12 cellular contexts compared by ENCODE assay signal in genomic region chr7:45033261-45033930, GRCh38. TPM values are rescaled to one million over a fixed set of nuclear protein-coding genes. Genes with fewer than 3 reads are reported as not detected.
A peak's percentile ranks its signal among the peaks of the same experiment; 100 is the strongest.
DNase-seq lines count a peak whose midpoint lies in the region; FAIRE-seq and TF ChIP-seq lines count a peak whose summit lies in the region.
"Had no signal": no experiment of that assay in that cellular context is flagged by ENCODE, and none has a peak within 500 bp of the region (broad histone marks: within the 10 kb centered on the region; RNA-seq: fewer than 3 reads in every experiment).

No MANE protein-coding gene starts in this region.

- no peaks in the 10 kb centered on the region for H3K4me1 ChIP-seq in endothelial cell of umbilical vein (ENCODE audit: control insufficient read depth, extremely low read depth, insufficient read depth, low read length)

- no peaks in the 10 kb centered on the region for H3F3A ChIP-seq in SU-DHL-6 (ENCODE audit: insufficient read depth)

- no peak overlapping the region for H3K4me3 ChIP-seq in SU-DHL-6 (ENCODE audit: insufficient read depth, low read length, poor library complexity, severe bottlenecking)
- no peak overlapping the region for H3K4me3 ChIP-seq in endothelial cell of umbilical vein (replicated peaks in 1 of 3; ENCODE audit: insufficient read depth in 1 of 3, low read depth in 1 of 3, low read length in 3 of 3)
- no peak overlapping the region for H3K4me3 ChIP-seq in skin epidermis
- H3K4me3 ChIP-seq: stomach had no signal

- H3K9ac ChIP-seq in SU-DHL-6 (ENCODE audit: low read length) (no peak overlapping the region), endothelial cell of umbilical vein (replicated peaks; ENCODE audit: extremely low read depth, insufficient read depth, low read length) (no peak overlapping the region)

- H3K27me3 ChIP-seq in SU-DHL-6 (ENCODE audit: low read length) (no peaks in the 10 kb centered on the region), endothelial cell of umbilical vein (ENCODE audit: control insufficient read depth in 2 of 2, insufficient read depth in 2 of 2, low read length in 2 of 2) (no peaks in the 10 kb centered on the region)
- H3K27me3 ChIP-seq: stomach had no signal

- DNase-seq in DMS 273 (lab: John Stamatoyannopoulos, UW; ENCODE audit: unreplicated experiment) (peak; percentile 61), DMS 273 treated with DMSO at 0.1 percent for 48 hours (lab: John Stamatoyannopoulos, UW) (no peak), endothelial cell of umbilical vein (ENCODE audit: low read depth, low spot score) (no peak), GOT3 (lab: John Stamatoyannopoulos, UW) (no peak), GDM1 (lab: John Stamatoyannopoulos, UW) (no peak), SW 1271 (lab: John Stamatoyannopoulos, UW) (no peak)
- DNase-seq: Karpas-422, stomach had no signal

- POLR2A ChIA-PET in endothelial cell of umbilical vein (lab: Charles Lee): no interaction called here

- peak overlapping the region; percentile 1 for H3K27ac ChIP-seq in SU-DHL-6 (ENCODE audit: low read depth, low read length)
- H3K27ac ChIP-seq in endothelial cell of umbilical vein (ENCODE audit: insufficient read depth, low read depth, low read length): no peak overlapping the region
- H3K27ac ChIP-seq in skin epidermis: peak overlapping the region in 15 of 21 experiments; percentile 5 to 79 (median 28)
- H3K27ac ChIP-seq: stomach had no signal

- no peaks in the 10 kb centered on the region for H3K9me2 ChIP-seq in SU-DHL-6 (replicated peaks; ENCODE audit: insufficient read depth, low read length)

- H3K4me2 ChIP-seq in SU-DHL-6 (ENCODE audit: low read depth, low read length, poor library complexity, severe bottlenecking): no peak overlapping the region
- no peak overlapping the region for H3K4me2 ChIP-seq in endothelial cell of umbilical vein (ENCODE audit: insufficient read depth, low read length)

- no peak for TF ChIP-seq CTCF in SU-DHL-6 (IDR thresholded peaks at IDR 0.05; ENCODE audit: insufficient read depth, low read length, poor library complexity, severe bottlenecking)
- TF ChIP-seq CTCF in endothelial cell of umbilical vein (IDR thresholded peaks at IDR 0.05; ENCODE audit: extremely low read depth in 1 of 2, insufficient read depth in 1 of 2, low read depth in 1 of 2, low read length in 2 of 2): no peak

- peak; percentile 44 for FAIRE-seq in endothelial cell of umbilical vein (lab: Jason Lieb, UNC)
- FAIRE-seq: A204.1 had no signal

- no peak overlapping the region for H2AFZ ChIP-seq in SU-DHL-6 (ENCODE audit: low read depth, low read length, severe bottlenecking)
- H2AFZ ChIP-seq in endothelial cell of umbilical vein (ENCODE audit: low read depth, low read length): no peak overlapping the region

- H3K79me2 ChIP-seq in SU-DHL-6 (ENCODE audit: insufficient read depth, low read length) (peaks cover 100% of the 10 kb centered on the region), endothelial cell of umbilical vein (ENCODE audit: control insufficient read depth, insufficient read depth, low read length) (peaks cover 60% of the 10 kb centered on the region)

- dilution Hi-C loops in endothelial cell of umbilical vein (cut with MboI; ENCODE audit: extremely low pct_ligation_motif_present, low sequenced_read_pairs): no loop called here

- intact Hi-C loops in endothelial cell of umbilical vein (cut with micrococcal nuclease): no loop called here

- no peaks in the 10 kb centered on the region for H3K9me1 ChIP-seq in endothelial cell of umbilical vein (replicated peaks; ENCODE audit: control insufficient read depth, extremely low read depth, insufficient read depth, low read length)

- H4K20me1 ChIP-seq in SU-DHL-6 (ENCODE audit: low read depth, low read length) (peaks cover 35% of the 10 kb centered on the region), endothelial cell of umbilical vein (replicated peaks; ENCODE audit: control insufficient read depth, extremely low read depth, insufficient read depth, low read length) (peaks cover 4% of the 10 kb centered on the region)

- peaks cover 33% of the 10 kb centered on the region for H3K36me3 ChIP-seq in SU-DHL-6 (ENCODE audit: low read length)
- peaks cover 0 to 4% of the 10 kb centered on the region in 2 experiments for H3K36me3 ChIP-seq in endothelial cell of umbilical vein (ENCODE audit: control insufficient read depth in 2 of 2, extremely low read depth in 1 of 2, insufficient read depth in 2 of 2, low read length in 2 of 2)

- BruUV-seq in endothelial cell of umbilical vein (replicated peaks; lab: Mats Ljungman, UMichigan): no TSS peak

- CTCF ChIA-PET in endothelial cell of umbilical vein (lab: Charles Lee): interaction anchor here (0.6 to 1.5 kb wide), 3 partner anchors 11 to 60 kb away, joined by 3 to 8 read pairs (median 5); no protein-coding TSS in a partner anchor

- TF ChIP-seq POLR2A in endothelial cell of umbilical vein (IDR thresholded peaks at IDR 0.05; ENCODE audit: low read depth, low read length): no peak

- no peaks in the 10 kb centered on the region for H3K9me3 ChIP-seq in SU-DHL-6 (ENCODE audit: insufficient read depth, low read length)
- no peaks in the 10 kb centered on the region for H3K9me3 ChIP-seq in endothelial cell of umbilical vein (replicated peaks; ENCODE audit: control insufficient read depth, insufficient read depth, low read length)
- H3K9me3 ChIP-seq: stomach had no signal

TF ChIP-seq in endothelial cell of umbilical vein, 7 proteins besides CTCF, POLR2A, EP300 and RAD21:
- no peak for TF ChIP-seq FOS (IDR thresholded peaks at IDR 0.05; ENCODE audit: borderline replicate concordance, insufficient read depth, low read length)
- no peak for TF ChIP-seq GATA2 (IDR thresholded peaks at IDR 0.05; ENCODE audit: insufficient read depth, insufficient read length, low read depth, low read length)
- TF ChIP-seq MAX (IDR thresholded peaks at IDR 0.05; ENCODE audit: insufficient read depth, insufficient read length): no peak
- TF ChIP-seq EZH2 (IDR thresholded peaks at IDR 0.05; ENCODE audit: borderline replicate concordance, low read depth, low read length, severe bottlenecking): no peak
- TF ChIP-seq MYC (IDR thresholded peaks at IDR 0.05; ENCODE audit: low read depth, low read length): no peak
- no peak for TF ChIP-seq JUN (IDR thresholded peaks at IDR 0.05; ENCODE audit: borderline replicate concordance, insufficient read depth, insufficient read length, low read depth)
- TF ChIP-seq POLR2AphosphoS5 (IDR thresholded peaks at IDR 0.05; ENCODE audit: insufficient read depth, low read depth, low read length): no peak
TF ChIP-seq in endothelial cell of umbilical vein: peak in this region for 0.

RNA-seq across cellular contexts. Expression of gene CCM2, which starts 33.4 kb away (rescaled TPM):
- total RNA-seq in endothelial cell of umbilical vein: 57.4 and 66.1 TPM in 2 replicates
- polyA plus RNA-seq in endothelial cell of umbilical vein: 70.4 and 82.1 TPM in 2 replicates
- 60.9 and 68.3 TPM in 2 replicates for polyA plus RNA-seq in endothelial cell of umbilical vein (2011; cell fraction: cytosol; rRNA removed)
- 52.5 and 60.0 TPM in 2 replicates for polyA plus RNA-seq in endothelial cell of umbilical vein (2011; cell fraction: nucleus; rRNA removed)
- polyA plus RNA-seq in endothelial cell of umbilical vein (2012): 41.7 and 45.2 TPM in 2 replicates
- 40.4 and 49.1 TPM in 2 replicates for polyA minus RNA-seq in endothelial cell of umbilical vein
- polyA minus RNA-seq in endothelial cell of umbilical vein (2011; cell fraction: cytosol; rRNA and poly(A)+ RNA removed): 13.0 TPM
- polyA minus RNA-seq in endothelial cell of umbilical vein (2011; cell fraction: nucleus; rRNA and poly(A)+ RNA removed): 18.2 and 20.2 TPM in 2 replicates

RNA-seq across cellular contexts. Expression of gene MYO1G, which starts 54.6 kb away (rescaled TPM):
- total RNA-seq in endothelial cell of umbilical vein: 0.11 and 0.12 TPM in 2 replicates
- 0.06 TPM in 1 of 2 replicates, not detected in the other for polyA plus RNA-seq in endothelial cell of umbilical vein
- 0.03 TPM in 1 of 2 replicates, not detected in the other for polyA plus RNA-seq in endothelial cell of umbilical vein (2011; cell fraction: cytosol; rRNA removed)
- 0.11 and 0.15 TPM in 2 replicates for polyA plus RNA-seq in endothelial cell of umbilical vein (2011; cell fraction: nucleus; rRNA removed)
- 0.07 TPM in 1 of 2 replicates, not detected in the other for polyA plus RNA-seq in endothelial cell of umbilical vein (2012)
- polyA minus RNA-seq in endothelial cell of umbilical vein: 0.05 and 0.15 TPM in 2 replicates
- 47.1 TPM for polyA minus RNA-seq in endothelial cell of umbilical vein (2011; cell fraction: cytosol; rRNA and poly(A)+ RNA removed)
- polyA minus RNA-seq in endothelial cell of umbilical vein (2011; cell fraction: nucleus; rRNA and poly(A)+ RNA removed): 0.38 and 0.48 TPM in 2 replicates
- total RNA-seq: epithelial cell of proximal tubule had no signal

RNA-seq across cellular contexts. Expression of gene NACAD, which starts 55.4 kb away (rescaled TPM):
- total RNA-seq in endothelial cell of umbilical vein: 4.3 and 6.6 TPM in 2 replicates
- polyA plus RNA-seq in endothelial cell of umbilical vein: 1.4 and 1.5 TPM in 2 replicates
- 0.77 and 1.2 TPM in 2 replicates for polyA plus RNA-seq in endothelial cell of umbilical vein (2011; cell fraction: cytosol; rRNA removed)
- polyA plus RNA-seq in endothelial cell of umbilical vein (2011; cell fraction: nucleus; rRNA removed): 1.2 and 1.4 TPM in 2 replicates
- polyA plus RNA-seq in endothelial cell of umbilical vein (2012): 1.7 and 7.8 TPM in 2 replicates
- polyA minus RNA-seq in endothelial cell of umbilical vein: 0.64 and 1.2 TPM in 2 replicates
- 0.20 TPM for polyA minus RNA-seq in endothelial cell of umbilical vein (2011; cell fraction: cytosol; rRNA and poly(A)+ RNA removed)
- polyA minus RNA-seq in endothelial cell of umbilical vein (2011; cell fraction: nucleus; rRNA and poly(A)+ RNA removed): 0.96 and 1.2 TPM in 2 replicates
